18 cellular contexts compared by ENCODE assay signal in genomic region chr4:185738851-185739250, GRCh38.
A peak's percentile ranks its signal among the peaks of the same experiment; 100 is the strongest.
DNase-seq lines count a peak whose midpoint lies in the region; ATAC-seq and TF ChIP-seq lines count a peak whose summit lies in the region.
"Had no signal": no experiment of that assay in that cellular context is flagged by ENCODE, and none has a peak within 500 bp of the region (broad histone marks: within the 10 kb centered on the region; RNA-seq: fewer than 3 reads in every experiment).

No MANE protein-coding gene starts in this region.

- H3K4me3 ChIP-seq in heart left ventricle (peak overlapping the region in 2 of 12 donors; percentile 3 to 40), adipocyte (ENCODE audit: low read length) (peak overlapping the region; percentile 21), right lobe of liver (no peak overlapping the region), tibial artery (peak overlapping the region in 1 of 2 donors; percentile 22)
- H3K4me3 ChIP-seq: A549, GM12878, SK-N-MC had no signal

- H3K27me3 ChIP-seq in heart left ventricle (no peaks in the 10 kb centered on the region), adipocyte (replicated peaks; ENCODE audit: control insufficient read depth, insufficient read depth, low read length) (no peaks in the 10 kb centered on the region), right lobe of liver (no peaks in the 10 kb centered on the region), tibial artery (no peaks in the 10 kb centered on the region)

- intact Hi-C loops in heart left ventricle (cut with DNase I) (no loop called here), Right ventricle myocardium superior (cut with DNase I) (no loop called here), right lobe of liver (cut with DNase I) (no loop called here), tibial artery (cut with DNase I; ENCODE audit: low total_unique reads) (loop anchor here (5.0 to 10.0 kb wide), 2 partner anchors 33 to 84 kb away; no protein-coding TSS in a partner anchor)

- DNase-seq in heart left ventricle (no peak), Right ventricle myocardium superior (no peak), adipocyte (ENCODE audit: low read depth) (peak; percentile 50), right lobe of liver (no peak), tibial artery (no peak), DMS79 treated with DMSO at 0.1 percent for 48 hours (lab: John Stamatoyannopoulos, UW) (no peak), NCI-H1105 treated with DMSO at 0.1 percent for 48 hours (lab: John Stamatoyannopoulos, UW) (no peak)
- DNase-seq: activated CD4-positive, alpha-beta T cell treated with anti-CD3 and anti-CD28 coated beads, Interleukin-2, amount 10 ng/mL, durations not matched to agents 24 days and 14 days; activated naive CD4-positive, alpha-beta T cell treated with anti-CD3 and anti-CD28 coated beads for 36 hours; CD4-positive, alpha-beta T cell; effector CD4-positive, alpha-beta T cell; foreskin keratinocyte; midbrain; NCI-H2081 treated with DMSO at 0.1 percent for 48 hours had no signal

- TF ChIP-seq POLR2A in heart left ventricle (IDR thresholded peaks at IDR 0.05) (no peak), right lobe of liver (IDR thresholded peaks at IDR 0.05) (no peak)

- peaks cover 0 to 92% (median 71%) of the 10 kb centered on the region in 12 donors for H3K4me1 ChIP-seq in heart left ventricle
- peaks cover 17% of the 10 kb centered on the region for H3K4me1 ChIP-seq in adipocyte (ENCODE audit: control insufficient read depth, insufficient read depth, low read length)
- peaks cover 0 to 70% (median 24%) of the 10 kb centered on the region in 4 donors for H3K4me1 ChIP-seq in right lobe of liver
- H3K4me1 ChIP-seq in tibial artery, result peaks cover 0 to 97% (median 74%) of the 10 kb centered on the region in 4 donors
- H3K4me1 ChIP-seq: A549 had no signal

- no peak for ATAC-seq in heart left ventricle
- no peak for ATAC-seq in Right ventricle myocardium superior (ENCODE audit: poor library complexity)
- peak in 3 of 4 donors; percentile 16 to 28 (median 16) for ATAC-seq in right lobe of liver
- ATAC-seq in GM21529 (IDR thresholded peaks at IDR 0.05; ENCODE audit: unreplicated experiment), result no peak
- ATAC-seq: A549, foreskin keratinocyte, GM12878 had no signal

- H3K27ac ChIP-seq in heart left ventricle, result peak overlapping the region in 10 of 12 donors; percentile 7 to 86 (median 44)
- peak overlapping the region; percentile 80 to 90 (median 88) for H3K27ac ChIP-seq in right lobe of liver
- H3K27ac ChIP-seq in tibial artery, result peak overlapping the region; percentile 84 to 89
- H3K27ac ChIP-seq: A549, foreskin keratinocyte, SK-N-MC had no signal

- peaks cover 0 to 6% (median 0%) of the 10 kb centered on the region in 9 donors for H3K36me3 ChIP-seq in heart left ventricle
- no peaks in the 10 kb centered on the region for H3K36me3 ChIP-seq in adipocyte (ENCODE audit: control insufficient read depth, insufficient read depth, low read length, severe bottlenecking)
- peaks cover 0 to 2% (median 0%) of the 10 kb centered on the region in 4 donors for H3K36me3 ChIP-seq in right lobe of liver
- H3K36me3 ChIP-seq in tibial artery, result peaks cover 0 to 4% (median 2%) of the 10 kb centered on the region in 3 donors

- no peak for TF ChIP-seq CTCF in heart left ventricle (IDR thresholded peaks at IDR 0.05)
- no peak for TF ChIP-seq CTCF in right lobe of liver (IDR thresholded peaks at IDR 0.05)
- no peak for TF ChIP-seq CTCF in tibial artery (IDR thresholded peaks at IDR 0.05)

- peak overlapping the region; percentile 30 for H3K9ac ChIP-seq in adipocyte (ENCODE audit: low read length)

- H3K9me3 ChIP-seq in heart left ventricle (no peaks in the 10 kb centered on the region), adipocyte (ENCODE audit: control insufficient read depth, low read length) (no peaks in the 10 kb centered on the region), right lobe of liver (no peaks in the 10 kb centered on the region), tibial artery (no peaks in the 10 kb centered on the region)
- H3K9me3 ChIP-seq: A549 had no signal

Comparison
In these comparisons a context has a peak if more than half of its experiments do, and no peak if none do; other contexts are left out.
1. ATAC-seq: peak in right lobe of liver (3 of 4); none in heart left ventricle (0 of 4), Right ventricle myocardium superior (single experiment) and GM21529 (single experiment).
2. Peak in every context shown above with its lines, with median percentiles within 50 percentile points of each other: H3K27ac ChIP-seq.